Comparison of ENCODE assay signal across 16 cellular contexts in the genomic region with DNA sequence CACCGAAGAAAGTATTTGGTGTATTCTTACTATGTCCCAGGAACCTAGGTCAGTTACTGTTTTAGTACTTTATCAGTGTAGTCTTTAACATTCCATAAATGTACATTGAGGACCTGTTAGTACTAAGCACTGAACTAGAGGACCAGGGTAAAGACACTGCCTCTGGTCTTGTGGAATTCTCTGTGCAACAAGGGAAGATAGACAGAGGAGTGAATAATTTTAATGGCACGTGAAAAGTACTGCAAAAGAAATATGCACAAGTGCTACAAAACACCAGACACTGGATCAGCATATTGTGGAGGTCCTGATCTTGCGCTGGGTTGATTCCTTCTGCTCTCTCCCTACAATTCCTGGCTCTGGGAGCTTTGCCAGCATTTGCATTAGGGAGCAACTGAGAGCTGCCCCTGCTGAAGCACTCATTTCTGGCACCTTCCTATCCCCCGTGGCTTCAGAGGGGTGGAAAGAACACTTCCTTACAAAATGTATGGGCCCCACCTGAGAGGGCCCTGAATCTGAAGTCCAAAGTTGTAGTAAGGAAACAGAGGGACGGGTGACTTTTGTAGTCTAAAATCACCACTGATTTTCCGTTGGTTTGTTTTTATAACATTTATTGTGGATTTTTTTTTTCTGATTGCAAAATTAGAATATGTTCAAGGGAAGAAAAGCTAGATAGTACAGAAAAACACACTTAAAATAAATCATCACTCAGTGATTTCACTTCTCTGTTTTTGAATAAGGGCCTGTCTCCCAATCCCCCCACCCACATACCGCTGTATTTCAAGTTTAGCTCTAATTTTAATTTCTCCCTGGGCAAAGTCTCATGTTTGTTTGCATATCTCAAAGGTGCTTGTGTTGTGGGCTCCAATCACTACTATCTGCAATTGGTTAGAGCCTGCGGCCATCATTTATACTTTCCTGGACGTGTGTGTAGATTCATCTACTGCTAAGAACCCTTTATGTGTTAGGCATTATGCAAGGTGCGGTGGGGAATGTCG. TPM values are rescaled to one million over a fixed set of nuclear protein-coding genes. Genes with fewer than 3 reads are reported as not detected.
DNase-seq lines count a peak whose midpoint lies in the region; ATAC-seq and TF ChIP-seq lines count a peak whose summit lies in the region.
"Had no signal": no experiment of that assay in that cellular context is flagged by ENCODE, and none has a peak within 500 bp of the region (broad histone marks: within the 10 kb centered on the region; RNA-seq: fewer than 3 reads in every experiment).

No MANE protein-coding gene starts in this region.

- H2AFZ ChIP-seq in IMR-90 (replicated peaks; ENCODE audit: low read length, poor library complexity) = no peak overlapping the region
- H2AFZ ChIP-seq in PC-9 = no peak overlapping the region

- H3K4me1 ChIP-seq in BLaER1 (peaks cover 83% of the 10 kb centered on the region), IMR-90 (ENCODE audit: control insufficient read depth, insufficient read depth, low read length) (peaks cover 12% of the 10 kb centered on the region), muscle layer of duodenum (ENCODE audit: control insufficient read depth in 1 of 2, insufficient read depth in 2 of 2, low read length in 2 of 2) (peaks cover 0 to 41% of the 10 kb centered on the region in 2 donors), Caco-2 (peaks cover 38% of the 10 kb centered on the region), PC-9 (replicated peaks; ENCODE audit: insufficient read depth) (no peaks in the 10 kb centered on the region)

- no peak overlapping the region for H2BK5ac ChIP-seq in IMR-90 (ENCODE audit: low read depth, low read length, poor library complexity, severe bottlenecking)

- H3K27me3 Mint-ChIP-seq in activated naive CD8-positive, alpha-beta T cell treated with anti-CD3 and anti-CD28 coated beads, Interleukin-2, amount 50 U/mL, for 24 hours = no peaks in the 10 kb centered on the region
- no peaks in the 10 kb centered on the region for H3K27me3 Mint-ChIP-seq in Caco-2 (ENCODE audit: insufficient read depth, unreplicated experiment)
- H3K27me3 Mint-ChIP-seq: activated CD4-positive, alpha-beta memory T cell treated with anti-CD3 and anti-CD28 coated beads for 36 hours had no signal

- CTCF ChIA-PET in IMR-90 (lab: Yijun Ruan, JAX) = no interaction called here
- CTCF ChIA-PET in Caco-2 (lab: Charles Lee) = interaction anchor here (0.5 to 1.0 kb wide), 6 partner anchors 9 to 202 kb away, joined by 3 to 6 read pairs (median 3); no protein-coding TSS in a partner anchor
- CTCF ChIA-PET in PC-9 (lab: Charles Lee) = no interaction called here

- no peak overlapping the region for H2BK120ac ChIP-seq in IMR-90 (ENCODE audit: low read depth, low read length)

- H4K91ac ChIP-seq in IMR-90 (ENCODE audit: insufficient read depth, low read depth, low read length) = no peak overlapping the region

- in situ Hi-C loops in IMR-90 (cut with MboI; ENCODE audit: low sequenced_read_pairs) = no loop called here

- H3K4me2 ChIP-seq in BLaER1 = peak overlapping the region; percentile 94
- peak overlapping the region; percentile 11; the same call in 1 of the 2 replicates for H3K4me2 ChIP-seq in IMR-90 (ENCODE audit: low read depth, low read length)
- H3K4me2 ChIP-seq in PC-9 = no peak overlapping the region
- H3K4me2 ChIP-seq: smooth muscle cell had no signal

- H3K4me1 Mint-ChIP-seq in activated naive CD8-positive, alpha-beta T cell treated with anti-CD3 and anti-CD28 coated beads, Interleukin-2, amount 50 U/mL, for 24 hours = peaks cover 12% of the 10 kb centered on the region
- H3K4me1 Mint-ChIP-seq in Caco-2 (ENCODE audit: low read depth, unreplicated experiment) = peaks cover 32% of the 10 kb centered on the region
- H3K4me1 Mint-ChIP-seq: central memory CD8-positive, alpha-beta T cell had no signal

- H4K20me1 ChIP-seq in BLaER1 (no peaks in the 10 kb centered on the region), IMR-90 (ENCODE audit: insufficient read depth, low read length) (peaks cover 3% of the 10 kb centered on the region; the same call in 1 of the 2 replicates), PC-9 (ENCODE audit: insufficient read depth) (no peaks in the 10 kb centered on the region)

- H3K18ac ChIP-seq in IMR-90 (ENCODE audit: low read depth, low read length) = no peak overlapping the region

- no peaks in the 10 kb centered on the region for H3K9me2 ChIP-seq in PC-9 (ENCODE audit: insufficient read depth)

- H3K4me3 ChIP-seq in BLaER1 = no peak overlapping the region
- no peak overlapping the region for H3K4me3 ChIP-seq in IMR-90 (ENCODE audit: insufficient read depth, low read depth, low read length)
- H3K4me3 ChIP-seq in muscle layer of duodenum (ENCODE audit: low read depth in 1 of 2, low read length in 2 of 2) = no peak overlapping the region
- no peak overlapping the region for H3K4me3 ChIP-seq in Caco-2 (ENCODE audit: low read depth, low read length)
- no peak overlapping the region for H3K4me3 ChIP-seq in dorsolateral prefrontal cortex
- H3K4me3 ChIP-seq in PC-9 = no peak overlapping the region
- H3K4me3 ChIP-seq: smooth muscle cell had no signal

- no peaks in the 10 kb centered on the region for H3K9me3 Mint-ChIP-seq in activated naive CD8-positive, alpha-beta T cell treated with anti-CD3 and anti-CD28 coated beads, Interleukin-2, amount 50 U/mL, for 24 hours
- no peaks in the 10 kb centered on the region for H3K9me3 Mint-ChIP-seq in Caco-2 (ENCODE audit: unreplicated experiment)
- H3K9me3 Mint-ChIP-seq: activated CD4-positive, alpha-beta memory T cell treated with anti-CD3 and anti-CD28 coated beads for 36 hours; central memory CD8-positive, alpha-beta T cell; immature natural killer cell; T-helper 1 cell treated with Interleukin-12 subunit alpha and Interleukin-12 subunit beta and Interleukin-4 antibody, amounts not matched to agents 30 μg/mL and 1 μg/mL, for 36 hours had no signal

- no peak overlapping the region for H3K4me3 Mint-ChIP-seq in activated naive CD8-positive, alpha-beta T cell treated with anti-CD3 and anti-CD28 coated beads, Interleukin-2, amount 50 U/mL, for 24 hours
- no peak overlapping the region for H3K4me3 Mint-ChIP-seq in Caco-2 (ENCODE audit: unreplicated experiment)
- H3K4me3 Mint-ChIP-seq: activated CD4-positive, alpha-beta memory T cell treated with anti-CD3 and anti-CD28 coated beads for 36 hours; central memory CD8-positive, alpha-beta T cell; immature natural killer cell; T-helper 1 cell treated with Interleukin-12 subunit alpha and Interleukin-12 subunit beta and Interleukin-4 antibody, amounts not matched to agents 30 μg/mL and 1 μg/mL, for 36 hours had no signal

- H3K14ac ChIP-seq in IMR-90 (replicated peaks; ENCODE audit: low read depth, low read length) = peak overlapping the region; percentile 33; the same call in 1 of the 2 replicates

- POLR2A ChIA-PET in IMR-90 (lab: Charles Lee; ENCODE audit: unreplicated experiment) = no interaction called here
- POLR2A ChIA-PET in Caco-2 (lab: Charles Lee) = no interaction called here
- POLR2A ChIA-PET in PC-9 (lab: Charles Lee; ENCODE audit: unreplicated experiment) = no interaction called here

- ATAC-seq in IMR-90 (ENCODE audit: low read depth) = peak; percentile 55
- no peak for ATAC-seq in activated naive CD8-positive, alpha-beta T cell treated with anti-CD3 and anti-CD28 coated beads, Interleukin-2, amount 50 U/mL, for 24 hours
- no peak for ATAC-seq in HG03469 (IDR thresholded peaks at IDR 0.05; ENCODE audit: unreplicated experiment)

- H2BK15ac ChIP-seq in IMR-90 (ENCODE audit: low read depth, low read length) = no peak overlapping the region; the same call in 2 of the 3 replicates

- H3K56ac ChIP-seq in IMR-90 (ENCODE audit: extremely low read depth, insufficient read depth, low read length) = no peak overlapping the region

- H3K36me3 Mint-ChIP-seq in activated naive CD8-positive, alpha-beta T cell treated with anti-CD3 and anti-CD28 coated beads, Interleukin-2, amount 50 U/mL, for 24 hours (ENCODE audit: low read depth) = peaks cover 2% of the 10 kb centered on the region
- no peaks in the 10 kb centered on the region for H3K36me3 Mint-ChIP-seq in Caco-2 (ENCODE audit: insufficient read depth, unreplicated experiment)
- H3K36me3 Mint-ChIP-seq: activated CD4-positive, alpha-beta memory T cell treated with anti-CD3 and anti-CD28 coated beads for 36 hours; immature natural killer cell had no signal

- TF ChIP-seq POLR2A in IMR-90 (IDR thresholded peaks at IDR 0.05; ENCODE audit: low read depth, low read length) = no peak

- dilution Hi-C loops in IMR-90 (cut with HindIII; ENCODE audit: low sequenced_read_pairs, unreplicated experiment) = no loop called here

- H3K9me3 ChIP-seq in BLaER1 (no peaks in the 10 kb centered on the region), IMR-90 (ENCODE audit: control insufficient read depth, insufficient read depth, low read length) (no peaks in the 10 kb centered on the region), muscle layer of duodenum (ENCODE audit: control insufficient read depth in 1 of 2, low read length in 2 of 2) (no peaks in the 10 kb centered on the region), Caco-2 (no peaks in the 10 kb centered on the region), PC-9 (ENCODE audit: insufficient read depth, low read depth) (no peaks in the 10 kb centered on the region)

- BruUV-seq in IMR-90 (replicated peaks; lab: Mats Ljungman, UMichigan) (no TSS peak), Caco-2 (replicated peaks; lab: Mats Ljungman, UMichigan) (no TSS peak), PC-9 (replicated peaks; lab: Mats Ljungman, UMichigan) (no TSS peak)

- peaks cover 15 to 67% of the 10 kb centered on the region in 2 experiments; a peak in 3 of 4 replicates for H3K79me1 ChIP-seq in IMR-90 (ENCODE audit: low read depth in 1 of 2, low read length in 2 of 2)

- TF ChIP-seq RAD21 in IMR-90 (IDR thresholded peaks at IDR 0.05; ENCODE audit: low read length) = no peak

- H2BK20ac ChIP-seq in IMR-90 (ENCODE audit: low read depth, low read length) = no peak overlapping the region; the same call in 1 of the 2 replicates

- H3K27me3 ChIP-seq in BLaER1 (no peaks in the 10 kb centered on the region), IMR-90 (ENCODE audit: control insufficient read depth, insufficient read depth, low read length) (no peaks in the 10 kb centered on the region), muscle layer of duodenum (ENCODE audit: low read depth, low read length) (no peaks in the 10 kb centered on the region), Caco-2 (replicated peaks; ENCODE audit: control insufficient read depth, insufficient read depth, low read length) (no peaks in the 10 kb centered on the region), dorsolateral prefrontal cortex (no peaks in the 10 kb centered on the region), PC-9 (ENCODE audit: insufficient read depth, low read depth) (no peaks in the 10 kb centered on the region)

- peak overlapping the region; percentile 32 for H3K27ac Mint-ChIP-seq in activated naive CD8-positive, alpha-beta T cell treated with anti-CD3 and anti-CD28 coated beads, Interleukin-2, amount 50 U/mL, for 24 hours
- no peak overlapping the region for H3K27ac Mint-ChIP-seq in Caco-2 (ENCODE audit: unreplicated experiment)
- H3K27ac Mint-ChIP-seq: activated CD4-positive, alpha-beta memory T cell treated with anti-CD3 and anti-CD28 coated beads for 36 hours; immature natural killer cell; T-helper 1 cell treated with Interleukin-12 subunit alpha and Interleukin-12 subunit beta and Interleukin-4 antibody, amounts not matched to agents 30 μg/mL and 1 μg/mL, for 36 hours had no signal

- DNase-seq in IMR-90 (peak; percentile 50), Caco-2 (no peak), dorsolateral prefrontal cortex (no peak), PC-9 (no peak)
- no peak for DNase-seq in activated naive CD8-positive, alpha-beta T cell treated with anti-CD3 and anti-CD28 coated beads, Interleukin-2, amount 50 U/mL, for 24 hours
- DNase-seq: activated CD4-positive, alpha-beta memory T cell treated with anti-CD3 and anti-CD28 coated beads for 36 hours; activated naive CD4-positive, alpha-beta T cell; immature natural killer cell; NCI-H82 had no signal

- H3K4ac ChIP-seq in IMR-90 (ENCODE audit: low read depth, low read length) = no peak overlapping the region

- H2AK5ac ChIP-seq in IMR-90 (ENCODE audit: low read depth, low read length) = no peak overlapping the region

- H3K36me3 ChIP-seq in BLaER1 = 0 out of 2 replicates have a peak, but pooled peaks cover 4% of the 10 kb centered on the region
- peaks cover 17% of the 10 kb centered on the region for H3K36me3 ChIP-seq in IMR-90 (ENCODE audit: control insufficient read depth, insufficient read depth, low read length)
- peaks cover 10 to 22% of the 10 kb centered on the region in 2 donors for H3K36me3 ChIP-seq in muscle layer of duodenum (ENCODE audit: control insufficient read depth in 1 of 2, insufficient read depth in 2 of 2, low read length in 2 of 2)
- H3K36me3 ChIP-seq in Caco-2 (ENCODE audit: control insufficient read depth, insufficient read depth, low read length) = peaks cover 1% of the 10 kb centered on the region; the same call in 1 of the 2 replicates
- no peaks in the 10 kb centered on the region for H3K36me3 ChIP-seq in PC-9 (ENCODE audit: low read depth)

- no peak overlapping the region for H2AK9ac ChIP-seq in IMR-90 (replicated peaks; ENCODE audit: low read depth, low read length, poor library complexity)

- H3K9me1 ChIP-seq in IMR-90 (ENCODE audit: insufficient read depth, low read length) = peaks cover 28% of the 10 kb centered on the region

- intact Hi-C loops in IMR-90 (cut with micrococcal nuclease) (no loop called here), Caco-2 (cut with micrococcal nuclease; ENCODE audit: unreplicated experiment) (no loop called here), dorsolateral prefrontal cortex (cut with DNase I) (no loop called here), PC-9 (cut with micrococcal nuclease; ENCODE audit: unreplicated experiment) (no loop called here)

- H3K9ac ChIP-seq in BLaER1 = peak overlapping the region; percentile 52
- H3K9ac ChIP-seq in IMR-90 (ENCODE audit: low read depth, low read length) = no peak overlapping the region

- WGBS in IMR-90 (ENCODE audit: extremely low coverage in 2 of 2, insufficient read length in 1 of 2), 2 experiments = 59% methylated on average over 4 of the region's 11 CpGs; no CpG with 5 or more reads in 1 of the 2 experiments

- TF ChIP-seq CTCF in IMR-90 (conservative IDR thresholded peaks at IDR 0.05; ENCODE audit: low read depth, low read length) (no peak), Caco-2 (IDR thresholded peaks at IDR 0.05; ENCODE audit: insufficient read depth in 1 of 2, low read depth in 1 of 2, low read length in 1 of 2, severe bottlenecking in 1 of 2, unreplicated experiment in 1 of 2) (no peak), dorsolateral prefrontal cortex (IDR thresholded peaks at IDR 0.05 in 54 of 56, conservative IDR thresholded peaks at IDR 0.05 in 2 of 56; ENCODE audit: low read depth in 1 of 56, partially characterized antibody in 56 of 56) (no peak), PC-9 (conservative IDR thresholded peaks at IDR 0.05) (no peak)

- no peaks in the 10 kb centered on the region for H3K79me2 ChIP-seq in PC-9 (ENCODE audit: low read depth)

- H4K5ac ChIP-seq in IMR-90 (ENCODE audit: low read depth, low read length) = no peak overlapping the region

- H3F3A ChIP-seq in PC-9 (ENCODE audit: insufficient read depth, low read depth) = no peaks in the 10 kb centered on the region

- H4K8ac ChIP-seq in IMR-90 (ENCODE audit: low read depth in 2 of 2, low read length in 2 of 2) = no peak overlapping the region

- no peak overlapping the region for H3K23ac ChIP-seq in IMR-90 (ENCODE audit: low read depth, low read length)

- H3K27ac ChIP-seq in BLaER1 (peak overlapping the region; percentile 81), IMR-90 (ENCODE audit: insufficient read depth, low read length) (no peak overlapping the region), muscle layer of duodenum (ENCODE audit: low read length) (peak overlapping the region; percentile 42), dorsolateral prefrontal cortex (peak overlapping the region in 3 of 59 donors; percentile 1 to 28 (median 4)), PC-9 (no peak overlapping the region)
- H3K27ac ChIP-seq: C4-2B had no signal

RNA-seq across cellular contexts. Expression of gene PKIG, which starts 4.9 kb away (rescaled TPM):
- total RNA-seq in IMR-90 (2012; rRNA removed) = 69.4 and 78.3 TPM in 2 replicates
- 89.6 and 91.2 TPM in 2 replicates for polyA plus RNA-seq in IMR-90 (2012; rRNA removed)
- 107 and 152 TPM in 2 replicates for polyA plus RNA-seq in IMR-90 (2012; cell fraction: cytosol; rRNA removed)
- 30.7 and 43.9 TPM in 2 replicates for polyA plus RNA-seq in IMR-90 (2012; cell fraction: nucleus; rRNA removed; ENCODE audit: low replicate concordance)
- 25.9 and 29.5 TPM in 2 replicates for total RNA-seq in Caco-2 (2022)
- 100 to 1,000 TPM in 6 of 120 experiments, 10 to 100 TPM in 114; 35.0 to 115 (median 72.9) TPM for total RNA-seq in dorsolateral prefrontal cortex
- 41.9 and 50.1 TPM in 2 replicates for total RNA-seq in PC-9 (2021)

Comparison
In these comparisons a context has a peak if more than half of its experiments do, and no peak if none do; other contexts are left out.
1. H3K27ac ChIP-seq: peak in BLaER1 (single experiment) and muscle layer of duodenum (single experiment); none in IMR-90 (single experiment) and PC-9 (single experiment).